8 cellular contexts compared by ENCODE assay signal in genomic region chr11:65314501-65315203, GRCh38. TPM values are rescaled to one million over a fixed set of nuclear protein-coding genes. Genes with fewer than 3 reads are reported as not detected.
DNase-seq lines count a peak whose midpoint lies in the region; ATAC-seq and TF ChIP-seq lines count a peak whose summit lies in the region.

Gene CDC42EP2 (plus strand): TSS chr11:65314866. CDS start chr11:65320899, 6,033 bp downstream.

- H3K4me3 ChIP-seq in fibroblast of villous mesenchyme (ENCODE audit: low read depth, low read length), result peak within 1 kb of the TSS; percentile 99

- peak; percentile 63 for ATAC-seq in GM19395 (IDR thresholded peaks at IDR 0.05; ENCODE audit: unreplicated experiment)

- H3K27me3 Mint-ChIP-seq in CD14-positive monocyte (ENCODE audit: low read depth in 3 of 3) (peaks cover 14 to 33% (median 26%) of the 10 kb centered on the region in 3 donors), nephron progenitor cell (ENCODE audit: low read depth, poor library complexity) (peaks cover 26% of the 10 kb centered on the region)
- peaks cover 9% of the 10 kb centered on the region for H3K27me3 Mint-ChIP-seq in stimulated activated naive CD8-positive, alpha-beta T cell treated with anti-CD3 and anti-CD28 coated beads, Interleukin-15, Interleukin-2, amounts not matched to agents 100 ng/mL and 50 ng/mL, for 24 hours

- H3K36me3 Mint-ChIP-seq in CD14-positive monocyte (peaks cover 0 to 4% of the 10 kb centered on the region in 2 donors), nephron progenitor cell (ENCODE audit: low read depth) (no peaks in the 10 kb centered on the region)
- no peaks in the 10 kb centered on the region for H3K36me3 Mint-ChIP-seq in stimulated activated naive CD8-positive, alpha-beta T cell treated with anti-CD3 and anti-CD28 coated beads, Interleukin-15, Interleukin-2, amounts not matched to agents 100 ng/mL and 50 ng/mL, for 24 hours (ENCODE audit: low read depth)

- H3K9me3 Mint-ChIP-seq in CD14-positive monocyte (peaks cover 0 to 3% (median 0%) of the 10 kb centered on the region in 7 donors), nephron progenitor cell (no peaks in the 10 kb centered on the region)
- H3K9me3 Mint-ChIP-seq in stimulated activated naive CD8-positive, alpha-beta T cell treated with anti-CD3 and anti-CD28 coated beads, Interleukin-15, Interleukin-2, amounts not matched to agents 100 ng/mL and 50 ng/mL, for 24 hours, result no peaks in the 10 kb centered on the region

- H3K4me1 Mint-ChIP-seq in CD14-positive monocyte (peaks cover 50% of the 10 kb centered on the region), nephron progenitor cell (peaks cover 57% of the 10 kb centered on the region)
- peaks cover 12% of the 10 kb centered on the region for H3K4me1 Mint-ChIP-seq in stimulated activated naive CD8-positive, alpha-beta T cell treated with anti-CD3 and anti-CD28 coated beads, Interleukin-15, Interleukin-2, amounts not matched to agents 100 ng/mL and 50 ng/mL, for 24 hours (ENCODE audit: low read depth)

- TF ChIP-seq CTCF in CD14-positive monocyte (IDR thresholded peaks at IDR 0.05) (no peak), fibroblast of villous mesenchyme (IDR thresholded peaks at IDR 0.05; ENCODE audit: insufficient read depth, low read depth, low read length) (no peak), nephron progenitor cell (IDR thresholded peaks at IDR 0.05) (no peak)

- H3K27ac Mint-ChIP-seq in CD14-positive monocyte, result peak within 1 kb of the TSS in 6 of 7 donors; percentile 53 to 89 (median 72)
- no peak within 1 kb of the TSS for H3K27ac Mint-ChIP-seq in nephron progenitor cell
- no peak within 1 kb of the TSS for H3K27ac Mint-ChIP-seq in stimulated activated naive CD8-positive, alpha-beta T cell treated with anti-CD3 and anti-CD28 coated beads, Interleukin-15, Interleukin-2, amounts not matched to agents 100 ng/mL and 50 ng/mL, for 24 hours

- DNase-seq in CD14-positive monocyte (ENCODE audit: low spot score) (peak; percentile 68), HPDE6-E6E7 (ENCODE audit: extremely low spot score) (peak; percentile 71), RKO (ENCODE audit: low spot score) (peak; percentile 90), fibroblast of villous mesenchyme (ENCODE audit: low read depth) (peak; percentile 88), nephron progenitor cell (peak; percentile 93)
- peak; percentile 91 for DNase-seq in activated effector memory CD4-positive, alpha-beta T cell treated with anti-CD3 and anti-CD28 coated beads, Interleukin-2, amount 50 U/mL, for 16 hours

- intact Hi-C loops in CD14-positive monocyte (cut with micrococcal nuclease), result loop anchor here (1.0 to 10.0 kb wide), 4 partner anchors 24 to 110 kb away; no protein-coding TSS in a partner anchor

- H3K4me3 Mint-ChIP-seq in CD14-positive monocyte (peak within 1 kb of the TSS; percentile 86 to 92), nephron progenitor cell (peak within 1 kb of the TSS; percentile 78)
- peak within 1 kb of the TSS; percentile 76 for H3K4me3 Mint-ChIP-seq in stimulated activated naive CD8-positive, alpha-beta T cell treated with anti-CD3 and anti-CD28 coated beads, Interleukin-15, Interleukin-2, amounts not matched to agents 100 ng/mL and 50 ng/mL, for 24 hours

RNA-seq across cellular contexts. Expression of gene CDC42EP2, which starts in this region (rescaled TPM):
- 10 to 100 TPM in 1 of 2 donors, 1 to 10 TPM in 1; 5.4 to 10.1 TPM for polyA plus RNA-seq in CD14-positive monocyte
- total RNA-seq in fibroblast of villous mesenchyme, result 21.3 and 32.8 TPM in 2 replicates

Comparison
In these comparisons a context has a peak if more than half of its experiments do, and no peak if none do; other contexts are left out.
1. Peak in every context shown above with its lines: DNase-seq, ATAC-seq and H3K4me3 ChIP-seq.
2. H3K27ac Mint-ChIP-seq: peak in CD14-positive monocyte (6 of 7); none in nephron progenitor cell (single experiment) and stimulated activated naive CD8-positive, alpha-beta T cell treated with anti-CD3 and anti-CD28 coated beads, Interleukin-15, Interleukin-2, amounts not matched to agents 100 ng/mL and 50 ng/mL, for 24 hours (single experiment).